Comparison of ENCODE assay signal across 1 cellular context in the genomic region with DNA sequence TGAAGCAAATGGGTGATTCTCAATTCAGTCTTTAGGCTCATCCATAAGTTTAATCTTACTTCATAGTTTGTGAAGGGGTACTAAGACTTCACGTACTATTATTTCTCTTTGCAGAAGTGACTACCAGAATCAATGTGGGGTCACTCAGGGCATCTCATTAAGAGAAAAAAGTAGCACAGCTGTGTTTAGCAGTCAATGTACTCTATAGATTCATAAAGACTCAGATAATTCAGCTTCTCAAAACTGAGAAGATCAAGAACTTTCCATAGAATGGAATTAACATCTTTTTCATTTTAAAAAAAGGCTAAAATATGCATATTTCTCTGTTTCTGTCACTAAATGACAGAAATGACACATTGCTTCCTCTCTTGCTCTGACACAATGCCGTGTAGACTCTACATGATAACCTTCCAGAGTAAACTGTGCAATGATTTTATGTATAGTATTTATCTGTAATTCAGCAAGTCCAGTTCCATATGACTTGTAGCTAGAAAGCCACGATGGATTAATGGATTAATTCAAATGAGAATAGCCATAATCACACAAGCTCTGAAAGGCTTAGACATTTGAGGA.
TF ChIP-seq lines count a peak whose summit lies in the region.

No MANE protein-coding gene starts in this region.

TF ChIP-seq in neural cell, 6 proteins besides CTCF, POLR2A, EP300 and RAD21 (continued from another document):
- TF ChIP-seq, protein P1, sequence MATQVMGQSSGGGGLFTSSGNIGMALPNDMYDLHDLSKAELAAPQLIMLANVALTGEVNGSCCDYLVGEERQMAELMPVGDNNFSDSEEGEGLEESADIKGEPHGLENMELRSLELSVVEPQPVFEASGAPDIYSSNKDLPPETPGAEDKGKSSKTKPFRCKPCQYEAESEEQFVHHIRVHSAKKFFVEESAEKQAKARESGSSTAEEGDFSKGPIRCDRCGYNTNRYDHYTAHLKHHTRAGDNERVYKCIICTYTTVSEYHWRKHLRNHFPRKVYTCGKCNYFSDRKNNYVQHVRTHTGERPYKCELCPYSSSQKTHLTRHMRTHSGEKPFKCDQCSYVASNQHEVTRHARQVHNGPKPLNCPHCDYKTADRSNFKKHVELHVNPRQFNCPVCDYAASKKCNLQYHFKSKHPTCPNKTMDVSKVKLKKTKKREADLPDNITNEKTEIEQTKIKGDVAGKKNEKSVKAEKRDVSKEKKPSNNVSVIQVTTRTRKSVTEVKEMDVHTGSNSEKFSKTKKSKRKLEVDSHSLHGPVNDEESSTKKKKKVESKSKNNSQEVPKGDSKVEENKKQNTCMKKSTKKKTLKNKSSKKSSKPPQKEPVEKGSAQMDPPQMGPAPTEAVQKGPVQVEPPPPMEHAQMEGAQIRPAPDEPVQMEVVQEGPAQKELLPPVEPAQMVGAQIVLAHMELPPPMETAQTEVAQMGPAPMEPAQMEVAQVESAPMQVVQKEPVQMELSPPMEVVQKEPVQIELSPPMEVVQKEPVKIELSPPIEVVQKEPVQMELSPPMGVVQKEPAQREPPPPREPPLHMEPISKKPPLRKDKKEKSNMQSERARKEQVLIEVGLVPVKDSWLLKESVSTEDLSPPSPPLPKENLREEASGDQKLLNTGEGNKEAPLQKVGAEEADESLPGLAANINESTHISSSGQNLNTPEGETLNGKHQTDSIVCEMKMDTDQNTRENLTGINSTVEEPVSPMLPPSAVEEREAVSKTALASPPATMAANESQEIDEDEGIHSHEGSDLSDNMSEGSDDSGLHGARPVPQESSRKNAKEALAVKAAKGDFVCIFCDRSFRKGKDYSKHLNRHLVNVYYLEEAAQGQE (IDR thresholded peaks at IDR 0.05; ENCODE audit: borderline replicate concordance), result no peak
- TF ChIP-seq MXI1 (conservative IDR thresholded peaks at IDR 0.05; ENCODE audit: poor library complexity, severe bottlenecking) (no peak), TAF1 (IDR thresholded peaks at IDR 0.05; ENCODE audit: low read depth) (no peak), EZH2 (IDR thresholded peaks at IDR 0.05; ENCODE audit: borderline replicate concordance, insufficient read depth, low read length, poor library complexity, severe bottlenecking) (no peak), SMC3 (conservative IDR thresholded peaks at IDR 0.05; ENCODE audit: poor library complexity) (no peak)
